In the genomic region with DNA sequence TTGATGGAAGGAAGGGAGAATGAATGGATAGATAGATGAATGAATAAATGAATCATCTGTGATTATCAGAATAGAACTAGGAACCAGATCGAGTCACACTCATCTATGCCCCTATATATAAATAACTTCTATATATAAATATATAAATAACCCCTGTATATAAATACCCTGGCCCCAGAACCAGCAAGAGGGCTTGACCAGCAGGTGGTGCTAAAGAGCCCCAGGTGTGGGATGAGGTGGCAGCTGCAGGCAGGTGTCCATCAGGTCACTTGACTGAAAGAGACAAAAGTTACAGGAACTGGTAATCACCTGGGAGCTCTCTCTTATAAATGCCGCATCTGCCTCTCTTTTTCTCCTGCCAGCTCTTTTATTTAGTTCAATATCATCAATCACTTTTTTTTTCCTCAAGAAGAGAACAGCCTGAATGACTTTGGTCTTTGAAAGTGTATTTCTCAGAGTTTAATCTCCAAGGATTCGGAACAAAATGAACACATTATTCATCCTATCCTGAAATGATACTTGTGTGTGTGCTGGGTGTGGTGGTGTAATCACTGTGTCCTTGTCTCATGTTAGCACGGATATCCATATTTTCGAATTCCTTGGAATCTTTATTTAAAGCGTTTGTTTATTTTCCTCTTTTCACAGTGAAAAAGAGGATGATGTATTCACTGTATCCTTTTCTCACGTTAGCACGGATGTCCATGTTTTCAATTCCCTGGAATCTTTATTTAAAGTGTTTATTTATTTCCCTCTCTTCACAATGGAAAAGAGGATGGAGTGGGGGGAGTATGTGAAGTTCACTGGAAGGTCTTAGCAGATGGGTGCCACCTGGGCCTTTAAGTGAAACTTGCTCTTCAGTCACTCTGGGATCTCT, we compare ENCODE assay signal across 8 cellular contexts. TPM values are rescaled to one million over a fixed set of nuclear protein-coding genes. Genes with fewer than 3 reads are reported as not detected.
DNase-seq lines count a peak whose midpoint lies in the region; TF ChIP-seq lines count a peak whose summit lies in the region.

No MANE protein-coding gene starts in this region.

- no peak overlapping the region for H3K4me3 Mint-ChIP-seq in CD8-positive, alpha-beta memory T cell
- H3K4me3 Mint-ChIP-seq in neural progenitor cell, result no peak overlapping the region

- H3K27me3 Mint-ChIP-seq in CD8-positive, alpha-beta memory T cell, result peaks cover 3 to 19% of the 10 kb centered on the region in 2 donors
- H3K27me3 Mint-ChIP-seq in neural progenitor cell (ENCODE audit: insufficient read depth, low read depth), result peaks cover 2% of the 10 kb centered on the region

- H3K4me1 ChIP-seq in CD8-positive, alpha-beta memory T cell (ENCODE audit: insufficient read depth, low read length), result no peaks in the 10 kb centered on the region
- H3K4me1 ChIP-seq in neural progenitor cell, result no peaks in the 10 kb centered on the region
- no peaks in the 10 kb centered on the region for H3K4me1 ChIP-seq in thyroid gland

- TF ChIP-seq CTCF in neural progenitor cell (IDR thresholded peaks at IDR 0.05) (peak; percentile 81), thyroid gland (IDR thresholded peaks at IDR 0.05) (peak; percentile 33 to 80 (median 44))

- intact Hi-C loops in thyroid gland (cut with DNase I), result no loop called here

- H3K79me2 ChIP-seq in neural progenitor cell (ENCODE audit: low read depth), result no peaks in the 10 kb centered on the region

- H3K4me2 ChIP-seq in neural progenitor cell, result no peak overlapping the region

- H3K4me1 Mint-ChIP-seq in CD8-positive, alpha-beta memory T cell, result no peaks in the 10 kb centered on the region
- H3K4me1 Mint-ChIP-seq in neural progenitor cell, result no peaks in the 10 kb centered on the region

- H3K27ac ChIP-seq in CD8-positive, alpha-beta memory T cell (ENCODE audit: low read depth, low read length), result no peak overlapping the region
- H3K27ac ChIP-seq in neural progenitor cell, result no peak overlapping the region
- H3K27ac ChIP-seq in thyroid gland, result no peak overlapping the region

- H3K27ac Mint-ChIP-seq in CD8-positive, alpha-beta memory T cell, result no peak overlapping the region
- H3K27ac Mint-ChIP-seq in neural progenitor cell, result no peak overlapping the region

- 53 to 56% methylated on average over 8 of the region's 8 CpGs for WGBS in thyroid gland, 2 donors

- no peaks in the 10 kb centered on the region for H3F3A ChIP-seq in neural progenitor cell (ENCODE audit: low read depth)

- no peaks in the 10 kb centered on the region for H3K36me3 ChIP-seq in CD8-positive, alpha-beta memory T cell (ENCODE audit: insufficient read depth, low read length)
- H3K36me3 ChIP-seq in neural progenitor cell, result no peaks in the 10 kb centered on the region
- H3K36me3 ChIP-seq in thyroid gland, result no peaks in the 10 kb centered on the region

- H3K27me3 ChIP-seq in CD8-positive, alpha-beta memory T cell (ENCODE audit: insufficient read depth, low read length, poor library complexity, severe bottlenecking), result no peaks in the 10 kb centered on the region
- H3K27me3 ChIP-seq in neural progenitor cell (peaks cover 11% of the 10 kb centered on the region), thyroid gland (no peaks in the 10 kb centered on the region)

- H2AFZ ChIP-seq in neural progenitor cell (replicated peaks), result no peak overlapping the region

- no peak overlapping the region for H3K9ac ChIP-seq in neural progenitor cell

- H3K36me3 Mint-ChIP-seq in CD8-positive, alpha-beta memory T cell, result no peaks in the 10 kb centered on the region
- H3K36me3 Mint-ChIP-seq in neural progenitor cell, result no peaks in the 10 kb centered on the region

- H3K9me3 ChIP-seq in CD8-positive, alpha-beta memory T cell (ENCODE audit: low read length), result no peaks in the 10 kb centered on the region
- H3K9me3 ChIP-seq in neural progenitor cell (ENCODE audit: low read depth), result no peaks in the 10 kb centered on the region
- H3K9me3 ChIP-seq in thyroid gland, result no peaks in the 10 kb centered on the region

- H3K4me3 ChIP-seq in CD8-positive, alpha-beta memory T cell (ENCODE audit: low read length), result no peak overlapping the region
- H3K4me3 ChIP-seq in neural progenitor cell (no peak overlapping the region), thyroid gland (replicated peaks in 1 of 3) (no peak overlapping the region)

- peak; percentile 56 to 84 (median 71) for DNase-seq in CD8-positive, alpha-beta memory T cell
- peak; percentile 65 for DNase-seq in HCEC 1CT
- peak; percentile 50 for DNase-seq in NCI-H748 treated with DMSO at 0.1 percent for 48 hours (lab: John Stamatoyannopoulos, UW)
- DNase-seq in activated T-cell treated with anti-CD3 and anti-CD28 coated beads for 1 hour (ENCODE audit: low read depth), result peak; percentile 79
- peak; percentile 42 for DNase-seq in fibroblast of gingiva (ENCODE audit: low read depth)
- peak; percentile 74 for DNase-seq in neural progenitor cell (ENCODE audit: low spot score)
- peak; percentile 59 to 70 for DNase-seq in thyroid gland
- DNase-seq in COLO829 (ENCODE audit: low spot score), result no peak

- CTCF ChIA-PET in CD8-positive, alpha-beta memory T cell (lab: Charles Lee), result interaction anchor here (0.8 to 4.3 kb wide), 12 partner anchors 10 to 419 kb away, joined by 3 to 43 read pairs (median 4); no protein-coding TSS in a partner anchor

- TF ChIP-seq POLR2A in thyroid gland (IDR thresholded peaks at IDR 0.05), result no peak

- no peaks in the 10 kb centered on the region for H4K20me1 ChIP-seq in neural progenitor cell (ENCODE audit: low read depth)

- H3K9me3 Mint-ChIP-seq in CD8-positive, alpha-beta memory T cell, result peaks cover 0 to 3% (median 0%) of the 10 kb centered on the region in 5 donors
- no peaks in the 10 kb centered on the region for H3K9me3 Mint-ChIP-seq in neural progenitor cell

- POLR2A ChIA-PET in CD8-positive, alpha-beta memory T cell (lab: Charles Lee), result no interaction called here

RNA-seq across cellular contexts. Expression of a gene that starts 35.4 kb away (rescaled TPM):
- 10 to 100 TPM; 28.0 to 28.2 TPM for total RNA-seq in CD8-positive, alpha-beta memory T cell
- 13.8 TPM for polyA plus RNA-seq in CD8-positive, alpha-beta memory T cell
- total RNA-seq in neural progenitor cell (ENCODE audit: low replicate concordance), result 35.5 and 53.5 TPM in 2 replicates
- 10 to 100 TPM; 45.8 to 85.3 (median 67.3) TPM for total RNA-seq in thyroid gland
